8 cellular contexts compared by ENCODE assay signal in the genomic region with DNA sequence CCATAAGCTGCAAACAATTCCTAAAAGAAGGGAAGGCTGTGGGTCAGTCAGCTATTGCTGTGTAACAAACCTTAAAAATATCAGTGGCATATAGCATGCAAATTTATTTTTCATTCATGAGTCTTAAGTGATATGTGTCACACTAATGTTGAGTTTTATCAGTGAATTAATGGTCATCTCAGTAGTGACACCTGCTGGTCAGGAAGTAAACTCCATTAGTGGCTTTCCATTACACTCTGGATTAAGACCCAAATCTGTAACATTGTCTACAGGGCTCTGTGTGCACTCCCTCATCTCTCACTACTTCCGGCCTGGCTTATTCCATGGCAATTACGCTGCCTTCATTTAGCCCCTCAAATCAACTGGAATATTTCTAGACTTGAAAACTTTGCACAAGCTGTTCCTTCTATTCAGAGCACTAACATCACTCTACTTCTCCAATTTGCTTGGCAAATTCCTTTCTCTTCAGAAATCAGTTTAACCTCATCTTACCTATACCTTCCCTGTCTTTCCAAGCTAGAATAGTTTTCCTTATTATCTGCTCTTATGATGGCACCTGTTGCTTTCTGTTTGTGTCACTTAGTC.
DNase-seq lines count a peak whose midpoint lies in the region; ATAC-seq, FAIRE-seq and TF ChIP-seq lines count a peak whose summit lies in the region.

No MANE protein-coding gene starts in this region.

- no peak overlapping the region for H3K4me3 Mint-ChIP-seq in activated CD8-positive, alpha-beta T cell treated with anti-CD3 and anti-CD28 coated beads for 36 hours
- H3K4me3 Mint-ChIP-seq in activated T-cell treated with anti-CD3 and anti-CD28 coated beads, Interleukin-2, amount 50 U/mL, for 24 hours, result no peak overlapping the region

- CTCF ChIA-PET in activated CD8-positive, alpha-beta T cell treated with anti-CD3 and anti-CD28 coated beads for 36 hours (lab: Charles Lee), result interaction anchor here (0.9 to 2.3 kb wide), 7 partner anchors 9 to 156 kb away, joined by 3 to 20 read pairs (median 4); no protein-coding TSS in a partner anchor

- no peaks in the 10 kb centered on the region for H3K4me1 Mint-ChIP-seq in activated CD8-positive, alpha-beta T cell treated with anti-CD3 and anti-CD28 coated beads for 36 hours (ENCODE audit: low read depth)
- no peaks in the 10 kb centered on the region for H3K4me1 Mint-ChIP-seq in activated T-cell treated with anti-CD3 and anti-CD28 coated beads, Interleukin-2, amount 50 U/mL, for 24 hours (ENCODE audit: low read depth)

- no peak overlapping the region for H3K27ac Mint-ChIP-seq in activated CD8-positive, alpha-beta T cell treated with anti-CD3 and anti-CD28 coated beads for 36 hours
- H3K27ac Mint-ChIP-seq in activated T-cell treated with anti-CD3 and anti-CD28 coated beads, Interleukin-2, amount 50 U/mL, for 24 hours, result no peak overlapping the region

- no peak overlapping the region for H3K4me3 ChIP-seq in kidney (ENCODE audit: low read length in 2 of 2)

- no peak overlapping the region for H3K27ac ChIP-seq in kidney (ENCODE audit: low read depth in 2 of 2, low read length in 2 of 2)

- DNase-seq in DMS53 (lab: John Stamatoyannopoulos, UW) (peak; percentile 73), HT-29 (ENCODE audit: low spot score) (peak; percentile 57), kidney (no peak), islet precursor cell (no peak), DMS79 (lab: John Stamatoyannopoulos, UW) (no peak)
- DNase-seq in activated CD8-positive, alpha-beta T cell treated with anti-CD3 and anti-CD28 coated beads for 36 hours, result no peak
- no peak for DNase-seq in activated T-cell treated with anti-CD3 and anti-CD28 coated beads, Interleukin-2, amount 50 U/mL, for 24 hours

- POLR2A ChIA-PET in activated CD8-positive, alpha-beta T cell treated with anti-CD3 and anti-CD28 coated beads for 36 hours (lab: Charles Lee), result interaction anchor here (0.6 kb wide), 1 partner anchor 428 kb away, joined by 3 read pairs; no protein-coding TSS in a partner anchor

- no peaks in the 10 kb centered on the region for H3K9me3 ChIP-seq in kidney (ENCODE audit: control insufficient read depth in 1 of 2, low read length in 2 of 2)

- no peaks in the 10 kb centered on the region for H3K36me3 Mint-ChIP-seq in activated CD8-positive, alpha-beta T cell treated with anti-CD3 and anti-CD28 coated beads for 36 hours (ENCODE audit: low read depth)
- H3K36me3 Mint-ChIP-seq in activated T-cell treated with anti-CD3 and anti-CD28 coated beads, Interleukin-2, amount 50 U/mL, for 24 hours (ENCODE audit: low read depth), result no peaks in the 10 kb centered on the region

- H3K9me3 Mint-ChIP-seq in activated CD8-positive, alpha-beta T cell treated with anti-CD3 and anti-CD28 coated beads for 36 hours, result no peaks in the 10 kb centered on the region
- no peaks in the 10 kb centered on the region for H3K9me3 Mint-ChIP-seq in activated T-cell treated with anti-CD3 and anti-CD28 coated beads, Interleukin-2, amount 50 U/mL, for 24 hours

- H3K36me3 ChIP-seq in kidney (ENCODE audit: control insufficient read depth in 1 of 2, insufficient read depth in 2 of 2, low read length in 2 of 2), result no peaks in the 10 kb centered on the region

- H3K4me1 ChIP-seq in kidney (ENCODE audit: control insufficient read depth in 1 of 2, insufficient read depth in 1 of 2, low read depth in 1 of 2, low read length in 2 of 2), result no peaks in the 10 kb centered on the region

- intact Hi-C loops in activated CD8-positive, alpha-beta T cell treated with anti-CD3 and anti-CD28 coated beads for 36 hours (cut with micrococcal nuclease), result loop anchor here (2.0 kb wide), 1 partner anchor 153 kb away; no protein-coding TSS in a partner anchor
- intact Hi-C loops in kidney (cut with DNase I), result no loop called here

- peak; percentile 71 for ATAC-seq in GM19372 (IDR thresholded peaks at IDR 0.05; ENCODE audit: low read depth, unreplicated experiment)
- ATAC-seq in activated CD8-positive, alpha-beta T cell treated with anti-CD3 and anti-CD28 coated beads for 36 hours, result no peak

- no peak overlapping the region for H3K9ac ChIP-seq in kidney (ENCODE audit: low read length in 2 of 2)

- TF ChIP-seq CTCF in activated CD8-positive, alpha-beta T cell treated with anti-CD3 and anti-CD28 coated beads for 36 hours (IDR thresholded peaks at IDR 0.05), result peak; percentile 48
- TF ChIP-seq CTCF in kidney (IDR thresholded peaks at IDR 0.05; ENCODE audit: borderline replicate concordance, extremely low read depth, insufficient read depth), result peak; percentile 57

- peak; percentile 13 for FAIRE-seq in kidney (lab: Jason Lieb, UNC)

- peaks cover 6% of the 10 kb centered on the region for H3K27me3 Mint-ChIP-seq in activated CD8-positive, alpha-beta T cell treated with anti-CD3 and anti-CD28 coated beads for 36 hours
- H3K27me3 Mint-ChIP-seq in activated T-cell treated with anti-CD3 and anti-CD28 coated beads, Interleukin-2, amount 50 U/mL, for 24 hours, result peaks cover 2% of the 10 kb centered on the region

Comparison
In these comparisons a context has a peak if more than half of its experiments do, and no peak if none do; other contexts are left out.
1. DNase-seq: peak in DMS53 (single experiment) and HT-29 (single experiment); none in activated CD8-positive, alpha-beta T cell treated with anti-CD3 and anti-CD28 coated beads for 36 hours (single experiment), kidney (single experiment), islet precursor cell (single experiment), DMS79 (single experiment) and activated T-cell treated with anti-CD3 and anti-CD28 coated beads, Interleukin-2, amount 50 U/mL, for 24 hours (single experiment).